ENCODE assay signal across 8 cellular contexts in genomic region chr11:57460017-57460755, GRCh38. TPM values are rescaled to one million over a fixed set of nuclear protein-coding genes. Genes with fewer than 3 reads are reported as not detected.
DNase-seq lines count a peak whose midpoint lies in the region; ATAC-seq and TF ChIP-seq lines count a peak whose summit lies in the region.

Gene RTN4RL2 (plus strand): TSS chr11:57460528. CDS start chr11:57460866, 338 bp downstream.

- peak within 1 kb of the TSS; percentile 30 to 50 for H3K4me3 ChIP-seq in Panc1 (ENCODE audit: low read depth in 2 of 2, low read length in 2 of 2)

- in situ Hi-C loops in Panc1 (cut with HindIII; ENCODE audit: low pct_unique_long_range_greater_than_20kb, low sequenced_read_pairs): no loop called here

- H3K27ac ChIP-seq in Panc1 (ENCODE audit: low read length): no peak within 1 kb of the TSS

- POLR2A ChIA-PET in Panc1 (lab: Charles Lee): interaction anchor here (0.6 kb wide), 1 partner anchor 58 kb away, joined by 3 read pairs; no protein-coding TSS in a partner anchor

- H3K27ac Mint-ChIP-seq in activated naive CD4-positive, alpha-beta T cell treated with anti-CD3 and anti-CD28 coated beads, Interleukin-2, amount 50 U/mL, for 72 hours: no peak within 1 kb of the TSS

- H3K27me3 ChIP-seq in Panc1 (ENCODE audit: control insufficient read depth, insufficient read depth, low read length): peaks cover 6% of the 10 kb centered on the region; the same call in 1 of the 2 replicates

- TF ChIP-seq CTCF in Panc1 (IDR thresholded peaks at IDR 0.05): peak; percentile 61; the same call in 1 of the 2 replicates

- no peaks in the 10 kb centered on the region for H3K36me3 ChIP-seq in Panc1 (ENCODE audit: control insufficient read depth, insufficient read depth, low read length)

- peak; percentile 57 for DNase-seq in DMS53 (lab: John Stamatoyannopoulos, UW)
- DNase-seq in DMS53 treated with DMSO at 0.1 percent for 48 hours (lab: John Stamatoyannopoulos, UW; ENCODE audit: unreplicated experiment): no peak
- peak in 59 of 76 experiments; percentile 18 to 76 (median 56) for DNase-seq in HUDEP-2 (lab: John Stamatoyannopoulos, UW; ENCODE audit: unreplicated experiment in 76 of 76)
- no peak for DNase-seq in Panc1 (ENCODE audit: low read depth, low spot score)
- peak in 1 of 2 donors; percentile 64 for DNase-seq in activated naive CD4-positive, alpha-beta T cell treated with anti-CD3 and anti-CD28 coated beads, Interleukin-2, amount 50 U/mL, for 72 hours (ENCODE audit: low spot score in 2 of 2)
- DNase-seq in left ventricle myocardium superior: peak; percentile 63
- DNase-seq in retina: peak; percentile 78
- no peak for DNase-seq in GM19240 (ENCODE audit: insufficient read length, low spot score)

- no TSS peak for BruUV-seq in Panc1 (replicated peaks; lab: Mats Ljungman, UMichigan)

- CTCF ChIA-PET in Panc1 (lab: Charles Lee): interaction anchor here (0.6 to 0.7 kb wide), 3 partner anchors 18 to 64 kb away, joined by 3 to 6 read pairs (median 6); no protein-coding TSS in a partner anchor

- no peaks in the 10 kb centered on the region for H3K9me3 Mint-ChIP-seq in activated naive CD4-positive, alpha-beta T cell treated with anti-CD3 and anti-CD28 coated beads, Interleukin-2, amount 50 U/mL, for 72 hours

- ATAC-seq in Panc1 (peak; percentile 52), left ventricle myocardium superior (peak; percentile 39)
- ATAC-seq in activated naive CD4-positive, alpha-beta T cell treated with anti-CD3 and anti-CD28 coated beads, Interleukin-2, amount 50 U/mL, for 72 hours: peak; percentile 61 to 70

- intact Hi-C loops in Panc1 (cut with micrococcal nuclease; ENCODE audit: unreplicated experiment) (no loop called here), left ventricle myocardium superior (cut with micrococcal nuclease) (no loop called here)

- no peaks in the 10 kb centered on the region for H3K36me3 Mint-ChIP-seq in activated naive CD4-positive, alpha-beta T cell treated with anti-CD3 and anti-CD28 coated beads, Interleukin-2, amount 50 U/mL, for 72 hours

- H3K9me3 ChIP-seq in Panc1 (ENCODE audit: control insufficient read depth, insufficient read depth, low read depth, low read length): no peaks in the 10 kb centered on the region

- H3K4me1 ChIP-seq in Panc1 (ENCODE audit: control insufficient read depth, insufficient read depth, low read length): peaks cover 4% of the 10 kb centered on the region; the same call in 1 of the 2 replicates

RNA-seq across cellular contexts. Expression of gene RTN4RL2, which starts in this region (rescaled TPM):
- total RNA-seq in Panc1 (2021; ENCODE audit: unreplicated experiment) (0.90 TPM), left ventricle myocardium superior (1.0 TPM)
- polyA plus RNA-seq in Panc1 (2012; ENCODE audit: insufficient read length): 0.87 TPM
- total RNA-seq in activated naive CD4-positive, alpha-beta T cell treated with anti-CD3 and anti-CD28 coated beads, Interleukin-2, amount 50 U/mL, for 72 hours: 1 to 10 TPM in 1 of 2 donors, not detected in 1; 1.4 TPM

Comparison
In these comparisons a context has a peak if more than half of its experiments do, and no peak if none do; other contexts are left out.
1. DNase-seq: peak in DMS53 (single experiment), HUDEP-2 (59 of 76), left ventricle myocardium superior (single experiment) and retina (single experiment); none in DMS53 treated with DMSO at 0.1 percent for 48 hours (single experiment), Panc1 (single experiment) and GM19240 (single experiment).
2. Peak in ATAC-seq and H3K4me3 ChIP-seq in Panc1; RNA of the gene not detected or under 1 TPM.
3. Peak in every context shown above with its lines, with median percentiles within 50 percentile points of each other: ATAC-seq.